ENCODE assay signal across 8 cellular contexts in genomic region chr5:126777974-126778674, GRCh38. TPM values are rescaled to one million over a fixed set of nuclear protein-coding genes. Genes with fewer than 3 reads are reported as not detected.
DNase-seq lines count a peak whose midpoint lies in the region; ATAC-seq and TF ChIP-seq lines count a peak whose summit lies in the region.

No MANE protein-coding gene starts in this region.

- H2BK120ac ChIP-seq in mesendoderm (ENCODE audit: low read depth, low read length), result peak overlapping the region; percentile 8

- no peak overlapping the region for H2BK15ac ChIP-seq in mesendoderm (replicated peaks; ENCODE audit: low read depth)

- H4K5ac ChIP-seq in mesendoderm (ENCODE audit: low read length), result no peak overlapping the region

- peak overlapping the region; percentile 66 for H3K4me3 ChIP-seq in mesendoderm (ENCODE audit: low read length)

- peak overlapping the region; percentile 52 for H2AK5ac ChIP-seq in mesendoderm (ENCODE audit: low read length)

- no peaks in the 10 kb centered on the region for H3K36me3 ChIP-seq in mesendoderm (ENCODE audit: control insufficient read depth, insufficient read depth, low read length)

- peaks cover 58% of the 10 kb centered on the region for H3K79me2 ChIP-seq in mesendoderm (ENCODE audit: control insufficient read depth, insufficient read depth, low read length)

- peaks cover 17 to 31% of the 10 kb centered on the region in 2 donors for H3K4me1 Mint-ChIP-seq in effector memory CD8-positive, alpha-beta T cell (ENCODE audit: low read depth in 2 of 2)

- H3K27me3 ChIP-seq in mesendoderm (ENCODE audit: insufficient read depth, low read length, poor library complexity), result no peaks in the 10 kb centered on the region

- no peaks in the 10 kb centered on the region for H3K4me1 ChIP-seq in mesendoderm (ENCODE audit: control insufficient read depth, low read depth, low read length)

- no peaks in the 10 kb centered on the region for H3K27me3 Mint-ChIP-seq in effector memory CD8-positive, alpha-beta T cell

- peak overlapping the region; percentile 99 for H3K4me2 ChIP-seq in mesendoderm (ENCODE audit: low read length)

- DNase-seq in CMK (ENCODE audit: low read depth), result peak; percentile 70
- peak; percentile 87 for DNase-seq in GM20000 (ENCODE audit: low spot score)
- peak; percentile 89 for DNase-seq in HS-5 (ENCODE audit: low read depth)
- DNase-seq in NK-92 (lab: John Stamatoyannopoulos, UW; ENCODE audit: unreplicated experiment), result peak; percentile 54
- DNase-seq in activated CD8-positive, alpha-beta memory T cell treated with anti-CD3 and anti-CD28 coated beads for 4 hours (ENCODE audit: low read depth in 2 of 2), result peak; percentile 77 to 89
- DNase-seq in effector memory CD8-positive, alpha-beta T cell, result peak; percentile 87 to 88 (median 88)
- DNase-seq in mesendoderm, result peak; percentile 98
- peak; percentile 83 for DNase-seq in stimulated activated CD8-positive, alpha-beta memory T cell treated with anti-CD3 and anti-CD28 coated beads, Interleukin-12 subunit alpha, Interleukin-12 subunit beta, amount 100 ng/mL, for 4 hours (ENCODE audit: low read depth)

- TF ChIP-seq CTCF in GM20000 (IDR thresholded peaks at IDR 0.05; ENCODE audit: extremely low read depth, missing control alignments), result no peak

- H2BK5ac ChIP-seq in mesendoderm (ENCODE audit: low read length), result peak overlapping the region; percentile 96

- H3K79me1 ChIP-seq in mesendoderm (ENCODE audit: low read length), result no peaks in the 10 kb centered on the region

- peak overlapping the region; percentile 100 for H3K23ac ChIP-seq in mesendoderm (ENCODE audit: low read length)

- peak overlapping the region; percentile 98 for H3K27ac Mint-ChIP-seq in effector memory CD8-positive, alpha-beta T cell

- H3K18ac ChIP-seq in mesendoderm (ENCODE audit: low read length), result peak overlapping the region; percentile 92

- H3K9me3 Mint-ChIP-seq in effector memory CD8-positive, alpha-beta T cell, result no peaks in the 10 kb centered on the region

- peak overlapping the region; percentile 95 for H3K27ac ChIP-seq in mesendoderm (ENCODE audit: low read depth, low read length)

- H4K8ac ChIP-seq in mesendoderm (ENCODE audit: low read depth, low read length), result no peak overlapping the region

- peak overlapping the region; percentile 87 for H3K4ac ChIP-seq in mesendoderm (ENCODE audit: low read depth, low read length)

- peak overlapping the region; percentile 97 to 98 for H3K4me3 Mint-ChIP-seq in effector memory CD8-positive, alpha-beta T cell

- peaks cover 27% of the 10 kb centered on the region for H3K36me3 Mint-ChIP-seq in effector memory CD8-positive, alpha-beta T cell (ENCODE audit: insufficient read depth)

- no CpG with 5 or more reads among the region's 66 CpGs for WGBS in mesendoderm (ENCODE audit: extremely low coverage, insufficient coverage, low lambda C conversion rate)

- peak; percentile 73 for ATAC-seq in effector memory CD8-positive, alpha-beta T cell (replicated peaks)

- H3K9ac ChIP-seq in mesendoderm (ENCODE audit: low read length), result peak overlapping the region; percentile 100

- peak overlapping the region; percentile 98 for H3K56ac ChIP-seq in mesendoderm (ENCODE audit: low read length)

RNA-seq across cellular contexts. Expression of gene LMNB1, which starts 1.2 kb away (rescaled TPM):
- 281 TPM for polyA plus RNA-seq in mesendoderm (2013, experiment 1 of 2)
- polyA plus RNA-seq in mesendoderm (2013, experiment 2 of 2), result 274 TPM

Comparison
In these comparisons a context has a peak if more than half of its experiments do, and no peak if none do; other contexts are left out.
1. Peak in every context shown above with its lines: DNase-seq, ATAC-seq, H3K4me3 ChIP-seq and H3K27ac ChIP-seq.